In genomic region chr2:2721296-2721835, GRCh38 we compare ENCODE assay signal across 9 cellular contexts.
"Had no signal": no experiment of that assay in that cellular context is flagged by ENCODE, and none has a peak within 500 bp of the region (broad histone marks: within the 10 kb centered on the region; RNA-seq: fewer than 3 reads in every experiment).

No MANE protein-coding gene starts in this region.

- H3K27ac ChIP-seq: GM23248 had no signal

- H3K4me3 Mint-ChIP-seq: GM23338, H9, HFFc6 had no signal

- H3K36me3 ChIP-seq: HAP-1 had no signal

- H3K9ac ChIP-seq: GM23248 had no signal

- H3K4me1 Mint-ChIP-seq: GM23338, H9 had no signal

- H3K4me1 ChIP-seq: HAP-1 had no signal

- H3K9me3 Mint-ChIP-seq: GM23338 had no signal

- ATAC-seq: GM23338, HCT116 had no signal

- H2AFZ ChIP-seq: GM23248, GM23338 had no signal

- H3K27ac Mint-ChIP-seq: GM23338, HFFc6 had no signal

- H3K4me3 ChIP-seq: GM23248, GM23338, HAP-1 had no signal

- H3K9me3 ChIP-seq: HAP-1 had no signal

- DNase-seq: GM23248, GOT3, H7, H9, HCEC 1CT, HFFc6 had no signal

- H3K4me2 ChIP-seq: GM23338 had no signal
